Comparison of ENCODE assay signal across 8 cellular contexts in genomic region chr5:154755361-154756202, GRCh38. TPM values are rescaled to one million over a fixed set of nuclear protein-coding genes. Genes with fewer than 3 reads are reported as not detected.
A peak's percentile ranks its signal among the peaks of the same experiment; 100 is the strongest.
DNase-seq lines count a peak whose midpoint lies in the region; ATAC-seq and TF ChIP-seq lines count a peak whose summit lies in the region.

LARP1 (plus strand) TSS chr5:154755377; CDS start chr5:154755758, 381 bp downstream.

- peaks cover 33% of the 10 kb centered on the region for H3K4me1 ChIP-seq in RWPE2 (ENCODE audit: insufficient read depth, poor library complexity, severe bottlenecking)

- peak within 1 kb of the TSS; percentile 99 for H3K27ac Mint-ChIP-seq in stimulated activated naive CD8-positive, alpha-beta T cell treated with anti-CD3 and anti-CD28 coated beads, Interleukin-15, amount 100 ng/mL, for 72 hours

- H3K4me3 ChIP-seq in RWPE2 (ENCODE audit: severe bottlenecking): peak within 1 kb of the TSS; percentile 97

- peak; percentile 44 for DNase-seq in NK-92 treated with Interleukin-12 subunit alpha and Interleukin-12 subunit beta, amount 100 ng/mL, for 24 hours (lab: John Stamatoyannopoulos, UW)
- no peak for DNase-seq in NK-92 (lab: John Stamatoyannopoulos, UW; ENCODE audit: unreplicated experiment)
- no peak for DNase-seq in RWPE2 (ENCODE audit: low spot score)
- DNase-seq in cerebellum (ENCODE audit: low spot score): peak; percentile 53
- DNase-seq in left kidney (ENCODE audit: low read depth, low spot score): peak; percentile 78
- DNase-seq in stimulated activated naive CD8-positive, alpha-beta T cell treated with anti-CD3 and anti-CD28 coated beads, Interleukin-15, amount 100 ng/mL, for 72 hours: peak in 1 of 2 donors; percentile 38
- DNase-seq in SIG-M5 treated with dmso at 0.1 percent for 504 hours (lab: John Stamatoyannopoulos, UW; ENCODE audit: unreplicated experiment): no peak

- H3K9me3 ChIP-seq in RWPE2 (ENCODE audit: severe bottlenecking): no peaks in the 10 kb centered on the region

- H3K4me1 Mint-ChIP-seq in stimulated activated naive CD8-positive, alpha-beta T cell treated with anti-CD3 and anti-CD28 coated beads, Interleukin-15, amount 100 ng/mL, for 72 hours: peaks cover 53% of the 10 kb centered on the region

- H3K36me3 ChIP-seq in RWPE2 (ENCODE audit: low read depth): peaks cover 17% of the 10 kb centered on the region; the same call in 1 of the 2 replicates

- H3K4me3 Mint-ChIP-seq in stimulated activated naive CD8-positive, alpha-beta T cell treated with anti-CD3 and anti-CD28 coated beads, Interleukin-15, amount 100 ng/mL, for 72 hours: peak within 1 kb of the TSS; percentile 94 to 98

- no peaks in the 10 kb centered on the region for H3K27me3 ChIP-seq in RWPE2 (ENCODE audit: insufficient read depth, poor library complexity, severe bottlenecking)

- ATAC-seq in HG02884 (IDR thresholded peaks at IDR 0.05; ENCODE audit: unreplicated experiment) (peak; percentile 7), RWPE2 (ENCODE audit: low read depth) (no peak)
- ATAC-seq in stimulated activated naive CD8-positive, alpha-beta T cell treated with anti-CD3 and anti-CD28 coated beads, Interleukin-15, amount 100 ng/mL, for 72 hours: no peak

- no peaks in the 10 kb centered on the region for H3K27me3 Mint-ChIP-seq in stimulated activated naive CD8-positive, alpha-beta T cell treated with anti-CD3 and anti-CD28 coated beads, Interleukin-15, amount 100 ng/mL, for 72 hours

- no peak for TF ChIP-seq CTCF in RWPE2 (IDR thresholded peaks at IDR 0.05; ENCODE audit: poor library complexity, severe bottlenecking)

- peak within 1 kb of the TSS; percentile 80 for H3K27ac ChIP-seq in RWPE2 (ENCODE audit: poor library complexity, severe bottlenecking)

- no peaks in the 10 kb centered on the region for H3K9me3 Mint-ChIP-seq in stimulated activated naive CD8-positive, alpha-beta T cell treated with anti-CD3 and anti-CD28 coated beads, Interleukin-15, amount 100 ng/mL, for 72 hours

RNA-seq across cellular contexts. Expression of gene LARP1, which starts in this region (rescaled TPM):
- 44.0 TPM for total RNA-seq in cerebellum

Comparison
In these comparisons a context has a peak if more than half of its experiments do, and no peak if none do; other contexts are left out.
1. DNase-seq: peak in NK-92 treated with Interleukin-12 subunit alpha and Interleukin-12 subunit beta, amount 100 ng/mL, for 24 hours (single experiment), cerebellum (single experiment) and left kidney (single experiment); none in NK-92 (single experiment), RWPE2 (single experiment) and SIG-M5 treated with dmso at 0.1 percent for 504 hours (single experiment).